1 cellular context compared by ENCODE assay signal in genomic region chr9:111902396-111903147, GRCh38.
TF ChIP-seq lines count a peak whose summit lies in the region.

No MANE protein-coding gene starts in this region.

TF ChIP-seq in K562, 482 proteins besides CTCF, POLR2A, EP300 and RAD21:
- no peak for TF ChIP-seq ZNF561 (CRISPR knock-in tag; conservative IDR thresholded peaks at IDR 0.05)
- no peak for TF ChIP-seq HMGXB4 (CRISPR knock-in tag; IDR thresholded peaks at IDR 0.05)
- TF ChIP-seq, protein P1, sequence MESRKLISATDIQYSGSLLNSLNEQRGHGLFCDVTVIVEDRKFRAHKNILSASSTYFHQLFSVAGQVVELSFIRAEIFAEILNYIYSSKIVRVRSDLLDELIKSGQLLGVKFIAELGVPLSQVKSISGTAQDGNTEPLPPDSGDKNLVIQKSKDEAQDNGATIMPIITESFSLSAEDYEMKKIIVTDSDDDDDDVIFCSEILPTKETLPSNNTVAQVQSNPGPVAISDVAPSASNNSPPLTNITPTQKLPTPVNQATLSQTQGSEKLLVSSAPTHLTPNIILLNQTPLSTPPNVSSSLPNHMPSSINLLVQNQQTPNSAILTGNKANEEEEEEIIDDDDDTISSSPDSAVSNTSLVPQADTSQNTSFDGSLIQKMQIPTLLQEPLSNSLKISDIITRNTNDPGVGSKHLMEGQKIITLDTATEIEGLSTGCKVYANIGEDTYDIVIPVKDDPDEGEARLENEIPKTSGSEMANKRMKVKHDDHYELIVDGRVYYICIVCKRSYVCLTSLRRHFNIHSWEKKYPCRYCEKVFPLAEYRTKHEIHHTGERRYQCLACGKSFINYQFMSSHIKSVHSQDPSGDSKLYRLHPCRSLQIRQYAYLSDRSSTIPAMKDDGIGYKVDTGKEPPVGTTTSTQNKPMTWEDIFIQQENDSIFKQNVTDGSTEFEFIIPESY (CRISPR knock-in tag; IDR thresholded peaks at IDR 0.05), result 0 out of 2 replicates have a peak, but pooled peaks have one; percentile 37
- no peak for TF ChIP-seq ARHGAP35 (IDR thresholded peaks at IDR 0.05; ENCODE audit: partially characterized antibody)
- TF ChIP-seq, protein P2, sequence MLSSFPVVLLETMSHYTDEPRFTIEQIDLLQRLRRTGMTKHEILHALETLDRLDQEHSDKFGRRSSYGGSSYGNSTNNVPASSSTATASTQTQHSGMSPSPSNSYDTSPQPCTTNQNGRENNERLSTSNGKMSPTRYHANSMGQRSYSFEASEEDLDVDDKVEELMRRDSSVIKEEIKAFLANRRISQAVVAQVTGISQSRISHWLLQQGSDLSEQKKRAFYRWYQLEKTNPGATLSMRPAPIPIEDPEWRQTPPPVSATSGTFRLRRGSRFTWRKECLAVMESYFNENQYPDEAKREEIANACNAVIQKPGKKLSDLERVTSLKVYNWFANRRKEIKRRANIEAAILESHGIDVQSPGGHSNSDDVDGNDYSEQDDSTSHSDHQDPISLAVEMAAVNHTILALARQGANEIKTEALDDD (IDR thresholded peaks at IDR 0.05), result peak; percentile 50; the same call in 1 of the 2 replicates
- no peak for TF ChIP-seq ZNF239 (CRISPR knock-in tag; IDR thresholded peaks at IDR 0.05)
- TF ChIP-seq CC2D1A (IDR thresholded peaks at IDR 0.05), result no peak
- TF ChIP-seq ZNF134 (CRISPR knock-in tag; conservative IDR thresholded peaks at IDR 0.05), result no peak
- no peak for TF ChIP-seq ZFX (CRISPR knock-in tag; IDR thresholded peaks at IDR 0.05)
- TF ChIP-seq NR2C2 (CRISPR knock-in tag; IDR thresholded peaks at IDR 0.05), result no peak
- TF ChIP-seq NR2C2 (tag; IDR thresholded peaks at IDR 0.05), result no peak
